Comparison of ENCODE assay signal across 11 cellular contexts in the genomic region with DNA sequence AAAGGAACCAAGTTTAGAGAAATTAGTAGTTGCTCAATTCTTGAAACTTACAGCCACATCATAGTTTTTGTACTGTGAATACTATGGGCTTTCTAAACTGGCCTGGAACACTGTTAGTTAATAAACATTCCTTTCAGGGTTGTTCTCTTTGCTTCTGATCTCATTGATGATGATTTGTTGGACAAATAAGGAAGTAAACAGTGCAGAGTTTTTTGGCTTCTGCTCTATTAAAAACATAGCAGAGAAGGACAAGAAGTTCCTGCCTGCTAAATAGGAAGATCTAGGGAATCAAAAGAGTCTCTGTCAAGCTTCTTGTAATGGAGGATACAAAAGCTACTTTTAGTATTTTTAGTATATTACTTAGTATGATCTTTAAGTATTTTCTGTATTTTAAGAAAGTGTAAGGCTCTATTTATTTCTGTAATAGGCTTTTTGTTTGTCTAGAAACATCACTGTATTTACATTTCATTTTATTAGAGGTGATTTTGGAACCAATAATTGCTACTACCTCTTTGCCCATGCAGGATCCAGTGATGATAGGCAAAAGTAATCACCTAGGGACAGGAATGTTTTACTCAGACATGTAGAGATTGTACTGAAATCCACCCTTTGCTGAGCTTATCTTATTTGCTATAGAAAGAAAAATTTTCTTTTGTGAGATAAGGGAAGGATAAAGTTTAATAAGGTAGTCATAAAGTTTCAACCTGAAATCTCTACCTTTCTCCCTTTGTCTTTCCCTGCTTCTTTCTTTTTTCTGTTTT.
A peak's percentile ranks its signal among the peaks of the same experiment; 100 is the strongest.
DNase-seq lines count a peak whose midpoint lies in the region; ATAC-seq and TF ChIP-seq lines count a peak whose summit lies in the region.
"Had no signal": no experiment of that assay in that cellular context is flagged by ENCODE, and none has a peak within 500 bp of the region (broad histone marks: within the 10 kb centered on the region; RNA-seq: fewer than 3 reads in every experiment).

No MANE protein-coding gene starts in this region.

- peak overlapping the region; percentile 52 for H3K9ac ChIP-seq in adipocyte (ENCODE audit: low read length)

- peak overlapping the region; percentile 55 to 77 (median 64) for H3K27ac ChIP-seq in gastrocnemius medialis

- H3K27me3 ChIP-seq in adipocyte (replicated peaks; ENCODE audit: control insufficient read depth, insufficient read depth, low read length) (no peaks in the 10 kb centered on the region), gastrocnemius medialis (no peaks in the 10 kb centered on the region)
- H3K27me3 ChIP-seq: MG63 had no signal

- intact Hi-C loops in left cardiac atrium (cut with DNase I) = loop anchor here in 1 of 2 donors (10.0 kb wide), 1 partner anchor 76 kb away; a partner anchor contains a TSS
- intact Hi-C loops in gastrocnemius medialis (cut with DNase I; ENCODE audit: low total_unique reads) = loop anchor here (5.0 kb wide), 1 partner anchor 34 kb away; no protein-coding TSS in a partner anchor

- in situ Hi-C loops in gastrocnemius medialis (cut with MboI; ENCODE audit: low sequenced_read_pairs in 4 of 4) = no loop called here

- peaks cover 55% of the 10 kb centered on the region for H3K36me3 ChIP-seq in adipocyte (ENCODE audit: control insufficient read depth, insufficient read depth, low read length, severe bottlenecking)
- H3K36me3 ChIP-seq in gastrocnemius medialis = peaks cover 0 to 15% of the 10 kb centered on the region in 2 donors

- ATAC-seq in left cardiac atrium = peak; percentile 48 to 53
- ATAC-seq in gastrocnemius medialis = peak; percentile 49 to 85
- ATAC-seq in GM21619 (IDR thresholded peaks at IDR 0.05; ENCODE audit: unreplicated experiment) = no peak
- no peak for ATAC-seq in GM18907 (IDR thresholded peaks at IDR 0.05; ENCODE audit: unreplicated experiment)
- ATAC-seq: activated CD8-positive, alpha-beta memory T cell treated with anti-CD3 and anti-CD28 coated beads, Interleukin-2, amount 10 ng/mL, durations not matched to agents 7 days and 5 days had no signal

- H3K9me3 ChIP-seq in adipocyte (ENCODE audit: control insufficient read depth, low read length) = peaks cover 3% of the 10 kb centered on the region
- no peaks in the 10 kb centered on the region for H3K9me3 ChIP-seq in gastrocnemius medialis

- H3K4me1 ChIP-seq in adipocyte (ENCODE audit: control insufficient read depth, insufficient read depth, low read length) = peaks cover 23% of the 10 kb centered on the region
- peaks cover 19 to 20% of the 10 kb centered on the region in 2 donors for H3K4me1 ChIP-seq in gastrocnemius medialis

- TF ChIP-seq POLR2A in gastrocnemius medialis (IDR thresholded peaks at IDR 0.05) = no peak

- H3K4me3 ChIP-seq in adipocyte (ENCODE audit: low read length) (peak overlapping the region; percentile 13), gastrocnemius medialis (no peak overlapping the region)
- H3K4me3 ChIP-seq: MG63 had no signal

- peak; percentile 5 for DNase-seq in GM03348 (ENCODE audit: low spot score)
- DNase-seq in adipocyte (ENCODE audit: low read depth) = peak; percentile 68
- no peak for DNase-seq in left cardiac atrium
- no peak for DNase-seq in gastrocnemius medialis
- DNase-seq in cortex of kidney (lab: John Stamatoyannopoulos, UW) = no peak
- DNase-seq in LoVo (ENCODE audit: low spot score) = no peak
- DNase-seq: activated CD8-positive, alpha-beta memory T cell treated with anti-CD3 and anti-CD28 coated beads, Interleukin-2, amount 10 ng/mL, durations not matched to agents 7 days and 5 days; MG63; NK-92 treated with Interleukin-12 subunit alpha and Interleukin-12 subunit beta, amount 100 ng/mL, for 24 hours had no signal

- TF ChIP-seq CTCF in gastrocnemius medialis (IDR thresholded peaks at IDR 0.05 in 4 of 5, conservative IDR thresholded peaks at IDR 0.05 in 1 of 5) = no peak

Comparison
In these comparisons a context has a peak if more than half of its experiments do, and no peak if none do; other contexts are left out.
1. DNase-seq: peak in GM03348 (single experiment) and adipocyte (single experiment); none in left cardiac atrium (single experiment), gastrocnemius medialis (0 of 2), cortex of kidney (single experiment) and LoVo (single experiment).
2. ATAC-seq: peak in left cardiac atrium (2 of 2) and gastrocnemius medialis (2 of 2); none in GM21619 (single experiment) and GM18907 (single experiment).